In the genomic region with DNA sequence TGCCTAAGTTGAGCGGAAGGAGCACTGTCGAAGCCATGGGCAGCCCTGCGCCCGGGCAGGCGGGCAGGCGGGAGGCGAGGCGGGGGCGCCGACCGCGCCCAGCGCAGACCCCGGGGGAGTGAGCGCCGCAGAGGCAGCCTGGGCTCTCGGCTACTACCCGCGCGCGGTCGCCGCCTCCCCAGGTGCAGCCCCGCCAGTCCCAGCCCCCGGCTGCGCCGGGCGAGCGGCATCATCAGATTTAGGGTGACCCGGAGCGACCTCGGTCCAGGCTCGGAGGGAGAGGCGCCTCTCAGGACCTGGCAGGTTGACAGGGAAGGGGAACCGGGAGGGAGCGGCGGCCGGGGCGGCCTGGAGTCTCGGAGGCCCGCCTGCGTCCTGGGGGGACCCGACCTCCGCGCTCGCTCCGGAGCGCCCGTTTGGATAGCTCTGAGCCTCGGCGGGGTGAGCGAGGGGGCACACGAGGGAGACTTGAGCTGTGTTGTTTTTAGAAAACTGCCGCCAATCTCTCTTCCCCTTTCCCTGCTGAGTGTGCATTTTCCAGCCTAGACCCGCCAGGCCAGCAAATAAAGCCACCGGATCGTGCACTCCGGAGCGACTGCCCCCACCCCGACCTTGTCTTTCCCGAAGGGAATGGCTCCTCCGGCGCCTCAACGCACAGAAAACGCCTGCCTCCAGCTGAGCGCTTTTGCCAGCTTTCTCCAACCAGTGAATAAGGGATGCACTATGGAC, we compare ENCODE assay signal across 8 cellular contexts. TPM values are rescaled to one million over a fixed set of nuclear protein-coding genes. Genes with fewer than 3 reads are reported as not detected.
A peak's percentile ranks its signal among the peaks of the same experiment; 100 is the strongest.
DNase-seq lines count a peak whose midpoint lies in the region; TF ChIP-seq lines count a peak whose summit lies in the region.

No MANE protein-coding gene starts in this region.

- H3K4me1 ChIP-seq in SK-N-SH (ENCODE audit: control insufficient read depth in 1 of 2, insufficient read depth in 2 of 2, low read depth in 1 of 2, low read length in 1 of 2) (peaks cover 24 to 28% of the 10 kb centered on the region in 2 experiments), esophagus muscularis mucosa (peaks cover 16 to 54% (median 39%) of the 10 kb centered on the region in 4 donors), mucosa of stomach (ENCODE audit: control insufficient read depth, insufficient read depth, low read length) (peaks cover 10% of the 10 kb centered on the region)

- H3K4me2 ChIP-seq in SK-N-SH: peak overlapping the region; percentile 90

- no peak for TF ChIP-seq EP300 in SK-N-SH (IDR thresholded peaks at IDR 0.05; ENCODE audit: borderline replicate concordance in 1 of 2, low read depth in 1 of 2, low read length in 1 of 2)
- no peak for TF ChIP-seq EP300 in esophagus muscularis mucosa (IDR thresholded peaks at IDR 0.05)

- peaks cover 21% of the 10 kb centered on the region for H3F3A ChIP-seq in SK-N-SH (replicated peaks; ENCODE audit: insufficient read depth)

- no peak for TF ChIP-seq RAD21 in SK-N-SH (IDR thresholded peaks at IDR 0.05; ENCODE audit: low read length)

- TF ChIP-seq CTCF in SK-N-SH (IDR thresholded peaks at IDR 0.05) (no peak; the same call in 1 of the 2 replicates), esophagus muscularis mucosa (IDR thresholded peaks at IDR 0.05) (no peak)

- H3K4me3 ChIP-seq in SK-N-SH (ENCODE audit: low read depth in 2 of 2, low read length in 1 of 2): peak overlapping the region; percentile 90 to 92
- peak overlapping the region; percentile 74 to 95 (median 84) for H3K4me3 ChIP-seq in esophagus muscularis mucosa
- peak overlapping the region; percentile 51 for H3K4me3 ChIP-seq in mucosa of stomach (ENCODE audit: low read length)

- peaks cover 0 to 11% of the 10 kb centered on the region in 2 experiments for H3K36me3 ChIP-seq in SK-N-SH (replicated peaks in 1 of 2; ENCODE audit: control insufficient read depth in 1 of 2, insufficient read depth in 2 of 2, low read length in 1 of 2)
- no peaks in the 10 kb centered on the region for H3K36me3 ChIP-seq in esophagus muscularis mucosa
- H3K36me3 ChIP-seq in mucosa of stomach (ENCODE audit: control insufficient read depth, insufficient read depth, low read length): no peaks in the 10 kb centered on the region

- peak overlapping the region; percentile 67 to 93 for H3K27ac ChIP-seq in SK-N-SH (ENCODE audit: low read depth in 2 of 2, low read length in 1 of 2)
- H3K27ac ChIP-seq in esophagus muscularis mucosa (replicated peaks in 1 of 4): peak overlapping the region; percentile 90 to 95 (median 92)

- DNase-seq in SIG-M5 treated with dmso at 0.1 percent for 504 hours (lab: John Stamatoyannopoulos, UW; ENCODE audit: unreplicated experiment): peak; percentile 5
- no peak for DNase-seq in SIG-M5 (lab: John Stamatoyannopoulos, UW)
- DNase-seq in SK-N-SH: peak; percentile 74
- DNase-seq in esophagus muscularis mucosa (ENCODE audit: extremely low spot score): no peak
- no peak for DNase-seq in NCI-H345 treated with DMSO at 0.1 percent for 48 hours (lab: John Stamatoyannopoulos, UW; ENCODE audit: unreplicated experiment)
- DNase-seq in H4 (ENCODE audit: low spot score): no peak
- no peak for DNase-seq in NCI-H187 (lab: John Stamatoyannopoulos, UW)

- intact Hi-C loops in esophagus muscularis mucosa (cut with DNase I): loop anchor here (5.0 kb wide), 1 partner anchor 171 kb away; no protein-coding TSS in a partner anchor

- no peak for TF ChIP-seq POLR2A in esophagus muscularis mucosa (IDR thresholded peaks at IDR 0.05; ENCODE audit: low read depth)

- POLR2A ChIA-PET in SK-N-SH (lab: Yijun Ruan, JAX): interaction anchor here (0.7 kb wide), 1 partner anchor 389 kb away, joined by 3 read pairs; no protein-coding TSS in a partner anchor

- H4K20me1 ChIP-seq in SK-N-SH (ENCODE audit: insufficient read depth): no peaks in the 10 kb centered on the region

- H3K9ac ChIP-seq in SK-N-SH (peak overlapping the region; percentile 84), mucosa of stomach (ENCODE audit: low read length) (peak overlapping the region; percentile 55)

- peaks cover 55% of the 10 kb centered on the region for H3K79me2 ChIP-seq in SK-N-SH (ENCODE audit: insufficient read depth)

- WGBS in SK-N-SH (ENCODE audit: low lambda C conversion rate): 5% methylated on average over 32 of the region's 66 CpGs
- 10% methylated on average over 15 of the region's 66 CpGs for WGBS in esophagus muscularis mucosa

- H3K27me3 ChIP-seq in SK-N-SH (ENCODE audit: insufficient read depth) (no peaks in the 10 kb centered on the region), esophagus muscularis mucosa (no peaks in the 10 kb centered on the region), mucosa of stomach (ENCODE audit: control insufficient read depth, insufficient read depth, low read length) (peaks cover 7% of the 10 kb centered on the region)

- H2AFZ ChIP-seq in SK-N-SH (ENCODE audit: low read depth): peak overlapping the region; percentile 50; the same call in 1 of the 2 replicates

- CTCF ChIA-PET in SK-N-SH (lab: Yijun Ruan, JAX): interaction anchor here (0.6 to 6.7 kb wide), 6 partner anchors 10 to 1657 kb away, joined by 3 to 102 read pairs (median 4); no protein-coding TSS in a partner anchor

- H3K9me3 ChIP-seq in SK-N-SH (no peaks in the 10 kb centered on the region), esophagus muscularis mucosa (no peaks in the 10 kb centered on the region), mucosa of stomach (ENCODE audit: control insufficient read depth, low read length) (no peaks in the 10 kb centered on the region)

- no peaks in the 10 kb centered on the region for H3K9me2 ChIP-seq in SK-N-SH

TF ChIP-seq in SK-N-SH, 30 proteins besides CTCF, POLR2A, EP300 and RAD21:
- no peak for TF ChIP-seq JUND (IDR thresholded peaks at IDR 0.05)
- 0 out of 2 replicates have a peak, but pooled peaks have one; percentile 13 for TF ChIP-seq ZBTB33 (IDR thresholded peaks at IDR 0.05; ENCODE audit: borderline replicate concordance, low read depth)
- no peak for TF ChIP-seq REST (IDR thresholded peaks at IDR 0.05; ENCODE audit: low read depth, low read length)
- TF ChIP-seq, protein P1, sequence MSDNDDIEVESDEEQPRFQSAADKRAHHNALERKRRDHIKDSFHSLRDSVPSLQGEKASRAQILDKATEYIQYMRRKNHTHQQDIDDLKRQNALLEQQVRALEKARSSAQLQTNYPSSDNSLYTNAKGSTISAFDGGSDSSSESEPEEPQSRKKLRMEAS (IDR thresholded peaks at IDR 0.05; ENCODE audit: low read depth): peak; percentile 25; the same call in 1 of the 2 replicates
- no peak for TF ChIP-seq TAF1 (IDR thresholded peaks at IDR 0.05; ENCODE audit: borderline replicate concordance, low read depth, low read length)
- peak; percentile 34; the same call in 1 of the 2 replicates for TF ChIP-seq RXRA (IDR thresholded peaks at IDR 0.05; ENCODE audit: borderline replicate concordance, low read depth)

RNA-seq across cellular contexts. Expression of gene NRP1, which starts 2.3 kb away (rescaled TPM):
- 129 and 149 TPM in 2 replicates for polyA plus RNA-seq in SK-N-SH (2012; rRNA removed)
- polyA plus RNA-seq in SK-N-SH (2012; cell fraction: cytosol; rRNA removed): 125 and 142 TPM in 2 replicates
- 100 and 136 TPM in 2 replicates for polyA plus RNA-seq in SK-N-SH (2012; cell fraction: nucleus; rRNA removed)
- total RNA-seq in esophagus muscularis mucosa: 10 to 100 TPM; 36.5 to 64.4 (median 54.1) TPM
- total RNA-seq in H4 (2014; rRNA removed; shearing (Covaris generic)): 34.9 and 39.6 TPM in 2 replicates

Comparison
In these comparisons a context has a peak if more than half of its experiments do, and no peak if none do; other contexts are left out.
1. DNase-seq: peak in SIG-M5 treated with dmso at 0.1 percent for 504 hours (single experiment) and SK-N-SH (single experiment); none in SIG-M5 (single experiment), esophagus muscularis mucosa (single experiment), NCI-H345 treated with DMSO at 0.1 percent for 48 hours (single experiment), H4 (single experiment) and NCI-H187 (0 of 2).
2. Peak in every context shown above with its lines, with median percentiles within 50 percentile points of each other: H3K4me3 ChIP-seq.